Comparison of ENCODE assay signal across 8 cellular contexts in genomic region chr14:53953828-53954550, GRCh38. TPM values are rescaled to one million over a fixed set of nuclear protein-coding genes. Genes with fewer than 3 reads are reported as not detected.
DNase-seq lines count a peak whose midpoint lies in the region; ATAC-seq, FAIRE-seq and TF ChIP-seq lines count a peak whose summit lies in the region.

No MANE protein-coding gene starts in this region.

- no peak for FAIRE-seq in H54 (lab: Jason Lieb, UNC)

- H3K4me1 ChIP-seq in neutrophil (ENCODE audit: control insufficient read depth in 1 of 2, insufficient read depth in 1 of 2, low read depth in 1 of 2, low read length in 1 of 2) = peaks cover 10 to 14% of the 10 kb centered on the region in 2 experiments

- H3K27ac ChIP-seq in VCaP = peak overlapping the region; percentile 39; the same call in 1 of the 2 replicates
- no peak overlapping the region for H3K27ac ChIP-seq in neutrophil

- peaks cover 100% of the 10 kb centered on the region for H3K27me3 ChIP-seq in neutrophil

- no peak for TF ChIP-seq POLR2A in H54 (IDR thresholded peaks at IDR 0.05; ENCODE audit: low read depth, low read length)

- TF ChIP-seq CTCF in VCaP (conservative IDR thresholded peaks at IDR 0.05) (no peak), fibroblast of villous mesenchyme (IDR thresholded peaks at IDR 0.05; ENCODE audit: insufficient read depth, low read depth, low read length) (no peak), neutrophil (IDR thresholded peaks at IDR 0.05) (no peak)

- H3K36me3 ChIP-seq in neutrophil = no peaks in the 10 kb centered on the region

- no peak for ATAC-seq in GM21528 (IDR thresholded peaks at IDR 0.05; ENCODE audit: low FRiP score, unreplicated experiment)

- peak overlapping the region; percentile 85 for H3K4me3 ChIP-seq in fibroblast of villous mesenchyme (ENCODE audit: low read depth, low read length)
- H3K4me3 ChIP-seq in neutrophil (ENCODE audit: low read depth in 1 of 2, low read length in 1 of 2) = peak overlapping the region; percentile 12 to 35

- DNase-seq in AG08395 (ENCODE audit: low spot score) (peak; percentile 20), H54 (ENCODE audit: insufficient read length, low spot score) (peak; percentile 51), fibroblast of villous mesenchyme (ENCODE audit: low read depth) (peak; percentile 63), D341Med (ENCODE audit: low spot score) (no peak)
- DNase-seq in activated effector memory CD4-positive, alpha-beta T cell treated with Interleukin-2 at 50 U/mL for 16 hours = no peak

- no peaks in the 10 kb centered on the region for H3K9me3 ChIP-seq in neutrophil

RNA-seq across cellular contexts. Expression of gene BMP4, which starts 2.6 kb away (rescaled TPM):
- total RNA-seq in fibroblast of villous mesenchyme = 9.9 and 11.0 TPM in 2 replicates

Comparison
In these comparisons a context has a peak if more than half of its experiments do, and no peak if none do; other contexts are left out.
1. DNase-seq: peak in AG08395 (single experiment), H54 (single experiment) and fibroblast of villous mesenchyme (single experiment); none in D341Med (single experiment) and activated effector memory CD4-positive, alpha-beta T cell treated with Interleukin-2 at 50 U/mL for 16 hours (single experiment).